1 cellular context compared by ENCODE assay signal in the genomic region with DNA sequence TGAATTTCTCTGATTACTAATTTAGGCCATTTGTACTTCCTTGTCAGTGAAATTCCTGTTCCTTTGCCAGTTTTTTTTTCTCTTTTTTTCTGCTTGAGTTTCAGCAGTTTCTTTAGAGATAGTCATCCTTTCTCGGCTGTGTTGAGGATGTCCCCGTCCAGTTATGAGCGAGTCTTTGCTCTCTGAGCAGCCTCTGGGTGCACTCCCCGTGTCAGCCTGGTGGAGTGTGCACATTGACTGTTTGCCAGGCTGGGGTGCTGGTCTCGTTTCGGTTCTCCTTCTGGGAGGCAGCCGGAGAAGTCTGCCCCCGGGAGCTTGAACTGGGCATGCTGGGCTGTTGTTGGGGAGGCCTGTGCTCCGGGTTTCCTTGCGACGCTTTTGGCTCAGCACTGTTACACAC.
TF ChIP-seq lines count a peak whose summit lies in the region.

No MANE protein-coding gene starts in this region.

TF ChIP-seq in IMR-90, 13 proteins besides CTCF, POLR2A, EP300 and RAD21:
- TF ChIP-seq RCOR1 (IDR thresholded peaks at IDR 0.05; ENCODE audit: insufficient replicate concordance, low read length) (no peak), NFE2L2 (IDR thresholded peaks at IDR 0.05; ENCODE audit: low read depth, low read length) (no peak), RFX5 (IDR thresholded peaks at IDR 0.05; ENCODE audit: low read depth, low read length) (no peak), MAZ (IDR thresholded peaks at IDR 0.05; ENCODE audit: borderline replicate concordance, low read depth, low read length) (no peak)
